27 cellular contexts compared by ENCODE assay signal in genomic region chr20:43534016-43534415, GRCh38. TPM values are rescaled to one million over a fixed set of nuclear protein-coding genes. Genes with fewer than 3 reads are reported as not detected.
"Had no signal": no experiment of that assay in that cellular context is flagged by ENCODE, and none has a peak within 500 bp of the region (broad histone marks: within the 10 kb centered on the region; RNA-seq: fewer than 3 reads in every experiment).

No MANE protein-coding gene starts in this region.

- H3K36me3 Mint-ChIP-seq: activated naive CD8-positive, alpha-beta T cell had no signal

- DNase-seq: activated CD4-positive, alpha-beta memory T cell treated with anti-CD3 and anti-CD28 coated beads, Interleukin-2, amount 10 ng/mL, durations not matched to agents 7 days and 5 days; activated CD4-positive, alpha-beta T cell treated with anti-CD3 and anti-CD28 coated beads for 36 hours; activated CD4-positive, alpha-beta T cell treated with anti-CD3 and anti-CD28 coated beads, Interleukin-2, amount 10 ng/mL, durations not matched to agents 24 days and 14 days; activated CD4-positive, CD25-positive, alpha-beta regulatory T cell; activated CD4-positive, CD25-positive, alpha-beta regulatory T cell treated with anti-CD3 and anti-CD28 coated beads, Interleukin-2, amount 50 U/mL, for 72 hours; activated CD8-positive, alpha-beta memory T cell treated with anti-CD3 and anti-CD28 coated beads, Interleukin-2, amount 50 U/mL, for 48 hours; activated gamma-delta T cell treated with Interleukin-2 at 50 U/mL for 16 hours; activated naive CD4-positive, alpha-beta T cell treated with anti-CD3 and anti-CD28 coated beads, Interleukin-2, amount 50 U/mL, for 16 hours; activated naive CD4-positive, alpha-beta T cell treated with Interleukin-2 at 50 U/mL for 16 hours; activated T-cell treated with anti-CD3 and anti-CD28 coated beads for 4 hours; activated T-cell treated with anti-CD3 and anti-CD28 coated beads, Interleukin-2, amount 50 U/mL, for 24 hours; activated T-cell treated with anti-CD3 and anti-CD28 coated beads, Interleukin-2, amount 50 U/mL, for 72 hours; amniotic stem cell; aorta; body of pancreas; caudate nucleus; colonic mucosa; dorsolateral prefrontal cortex; effector memory CD4-positive, alpha-beta T cell; endodermal cell; foreskin fibroblast; T-helper 2 cell had no signal

- H3K36me3 ChIP-seq: colonic mucosa had no signal

- H3K4me1 Mint-ChIP-seq: activated CD4-positive, alpha-beta memory T cell treated with anti-CD3 and anti-CD28 coated beads, Interleukin-2, amount 10 ng/mL, durations not matched to agents 7 days and 5 days; activated CD4-positive, alpha-beta T cell treated with anti-CD3 and anti-CD28 coated beads for 36 hours; activated CD4-positive, alpha-beta T cell treated with anti-CD3 and anti-CD28 coated beads, Interleukin-2, amount 10 ng/mL, durations not matched to agents 24 days and 14 days; endodermal cell had no signal

- H3K27ac ChIP-seq: body of pancreas, colonic mucosa, dorsolateral prefrontal cortex had no signal

- H3K4me1 ChIP-seq: colonic mucosa had no signal

- ATAC-seq: activated CD4-positive, alpha-beta T cell treated with anti-CD3 and anti-CD28 coated beads for 36 hours; activated T-cell treated with anti-CD3 and anti-CD28 coated beads, Interleukin-2, amount 50 U/mL, for 72 hours; body of pancreas; esophagus mucosa had no signal

- H3K27ac Mint-ChIP-seq: activated CD4-positive, alpha-beta memory T cell treated with anti-CD3 and anti-CD28 coated beads, Interleukin-2, amount 10 ng/mL, durations not matched to agents 7 days and 5 days; activated CD4-positive, alpha-beta T cell treated with anti-CD3 and anti-CD28 coated beads for 36 hours; activated CD4-positive, alpha-beta T cell treated with anti-CD3 and anti-CD28 coated beads, Interleukin-2, amount 10 ng/mL, durations not matched to agents 24 days and 14 days; activated naive CD8-positive, alpha-beta T cell; activated T-cell treated with anti-CD3 and anti-CD28 coated beads, Interleukin-2, amount 50 U/mL, for 24 hours; activated T-cell treated with anti-CD3 and anti-CD28 coated beads, Interleukin-2, amount 50 U/mL, for 72 hours; dendritic cell treated with granulocyte-macrophage colony-stimulating factor and Interleukin-4, amounts not matched to agents 40 ng/mL and 50 ng/mL, for 4 days; endodermal cell had no signal

- H3K27me3 ChIP-seq: body of pancreas, colonic mucosa, dorsolateral prefrontal cortex had no signal

- H3K4me3 ChIP-seq: body of pancreas, colonic mucosa, dorsolateral prefrontal cortex had no signal

- H3K9me3 Mint-ChIP-seq: activated CD4-positive, alpha-beta memory T cell treated with anti-CD3 and anti-CD28 coated beads, Interleukin-2, amount 10 ng/mL, durations not matched to agents 7 days and 5 days; activated CD4-positive, alpha-beta T cell treated with anti-CD3 and anti-CD28 coated beads, Interleukin-2, amount 10 ng/mL, durations not matched to agents 24 days and 14 days; activated T-cell treated with anti-CD3 and anti-CD28 coated beads, Interleukin-2, amount 50 U/mL, for 24 hours; activated T-cell treated with anti-CD3 and anti-CD28 coated beads, Interleukin-2, amount 50 U/mL, for 72 hours; dendritic cell treated with granulocyte-macrophage colony-stimulating factor and Interleukin-4, amounts not matched to agents 40 ng/mL and 50 ng/mL, for 4 days; endodermal cell had no signal

- H3K27me3 Mint-ChIP-seq: activated CD4-positive, alpha-beta memory T cell treated with anti-CD3 and anti-CD28 coated beads, Interleukin-2, amount 10 ng/mL, durations not matched to agents 7 days and 5 days; activated CD4-positive, alpha-beta T cell treated with anti-CD3 and anti-CD28 coated beads for 36 hours; activated CD4-positive, alpha-beta T cell treated with anti-CD3 and anti-CD28 coated beads, Interleukin-2, amount 10 ng/mL, durations not matched to agents 24 days and 14 days; activated naive CD8-positive, alpha-beta T cell; activated T-cell treated with anti-CD3 and anti-CD28 coated beads, Interleukin-2, amount 50 U/mL, for 24 hours; dendritic cell treated with granulocyte-macrophage colony-stimulating factor and Interleukin-4, amounts not matched to agents 40 ng/mL and 50 ng/mL, for 4 days had no signal

- H3K4me3 Mint-ChIP-seq: activated CD4-positive, alpha-beta memory T cell treated with anti-CD3 and anti-CD28 coated beads, Interleukin-2, amount 10 ng/mL, durations not matched to agents 7 days and 5 days; activated CD4-positive, alpha-beta T cell treated with anti-CD3 and anti-CD28 coated beads for 36 hours; activated CD4-positive, alpha-beta T cell treated with anti-CD3 and anti-CD28 coated beads, Interleukin-2, amount 10 ng/mL, durations not matched to agents 24 days and 14 days; activated naive CD8-positive, alpha-beta T cell; activated T-cell treated with anti-CD3 and anti-CD28 coated beads, Interleukin-2, amount 50 U/mL, for 24 hours; activated T-cell treated with anti-CD3 and anti-CD28 coated beads, Interleukin-2, amount 50 U/mL, for 72 hours; dendritic cell treated with granulocyte-macrophage colony-stimulating factor and Interleukin-4, amounts not matched to agents 40 ng/mL and 50 ng/mL, for 4 days; endodermal cell had no signal

- H3K9me3 ChIP-seq: body of pancreas, colonic mucosa had no signal

- FAIRE-seq: frontal cortex had no signal

RNA-seq across cellular contexts. Expression of gene SGK2, which starts 24.8 kb away (rescaled TPM):
- total RNA-seq: T-helper 1 cell treated with Interleukin-12 subunit alpha and Interleukin-12 subunit beta and Interleukin-4 antibody, amounts not matched to agents 30 ng/mL and 1 ng/mL, for 36 hours had no signal
